Comparison of ENCODE assay signal across 8 cellular contexts in the genomic region with DNA sequence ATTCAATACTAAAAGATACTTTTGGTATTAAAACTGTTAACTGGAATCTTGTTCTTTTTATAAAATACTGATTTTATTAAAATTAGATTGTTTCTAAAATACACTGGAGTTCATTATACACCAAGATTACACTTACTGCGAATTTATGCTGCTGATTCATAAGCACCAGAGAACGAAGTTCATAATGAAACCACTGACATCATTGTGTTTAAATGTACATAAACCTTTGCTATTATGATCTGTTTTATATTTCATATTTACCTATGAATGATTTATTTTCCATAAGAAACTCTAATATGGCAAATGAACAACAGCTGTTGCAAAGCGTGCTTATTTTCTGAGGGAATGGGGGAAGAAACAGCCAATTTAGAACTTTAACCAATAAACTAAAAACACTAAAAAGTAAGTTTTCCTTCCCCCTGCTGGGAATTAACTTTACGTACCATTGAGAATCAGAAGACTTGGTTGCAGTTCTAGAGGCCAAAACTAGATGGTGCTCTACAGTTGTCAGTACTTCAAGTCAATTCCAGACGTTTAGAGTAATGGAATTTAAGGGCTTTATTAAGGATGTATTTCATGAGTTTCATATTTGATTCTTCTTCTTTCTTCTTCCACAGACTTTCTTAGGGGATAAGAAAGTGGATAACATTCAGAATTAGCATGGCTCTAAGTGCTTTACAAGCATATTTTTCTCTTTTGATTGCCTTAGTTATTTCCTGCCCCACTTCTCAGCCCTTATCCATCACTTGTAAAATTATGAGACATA.
A peak's percentile ranks its signal among the peaks of the same experiment; 100 is the strongest.
DNase-seq lines count a peak whose midpoint lies in the region; ATAC-seq lines count a peak whose summit lies in the region.

No MANE protein-coding gene starts in this region.

- ATAC-seq in GM19463 (IDR thresholded peaks at IDR 0.05; ENCODE audit: unreplicated experiment) (peak; percentile 88), HG03442 (IDR thresholded peaks at IDR 0.05; ENCODE audit: unreplicated experiment) (peak; percentile 89), memory B cell (ENCODE audit: low read depth) (peak; percentile 79)

- no peaks in the 10 kb centered on the region for H3K9me3 Mint-ChIP-seq in memory B cell

- no peaks in the 10 kb centered on the region for H3K36me3 Mint-ChIP-seq in memory B cell

- peaks cover 15% of the 10 kb centered on the region for H3K4me1 Mint-ChIP-seq in memory B cell

- H3K27me3 Mint-ChIP-seq in memory B cell = no peaks in the 10 kb centered on the region

- peak overlapping the region; percentile 71 for H3K27ac Mint-ChIP-seq in memory B cell

- peak overlapping the region; percentile 38 for H3K4me3 Mint-ChIP-seq in memory B cell

- DNase-seq in NCI-H510A treated with DMSO at 0.1 percent for 48 hours (lab: John Stamatoyannopoulos, UW) (peak; percentile 10), NCI-H510A (lab: John Stamatoyannopoulos, UW) (no peak), NOMO-1 treated with DMSO at 0.1 percent for 48 hours (lab: John Stamatoyannopoulos, UW; ENCODE audit: unreplicated experiment) (peak; percentile 74), cerebellar cortex (ENCODE audit: low spot score) (peak; percentile 69), memory B cell (ENCODE audit: low spot score in 2 of 2) (peak in 1 of 2 donors; percentile 44), NCI-H128 (lab: John Stamatoyannopoulos, UW; ENCODE audit: unreplicated experiment) (no peak)

Comparison
In these comparisons a context has a peak if more than half of its experiments do, and no peak if none do; other contexts are left out.
1. DNase-seq: peak in NCI-H510A treated with DMSO at 0.1 percent for 48 hours (single experiment), NOMO-1 treated with DMSO at 0.1 percent for 48 hours (single experiment) and cerebellar cortex (single experiment); none in NCI-H510A (single experiment) and NCI-H128 (single experiment).
2. Peak in every context shown above with its lines, with median percentiles within 50 percentile points of each other: ATAC-seq.